21 cellular contexts compared by ENCODE assay signal in the genomic region with DNA sequence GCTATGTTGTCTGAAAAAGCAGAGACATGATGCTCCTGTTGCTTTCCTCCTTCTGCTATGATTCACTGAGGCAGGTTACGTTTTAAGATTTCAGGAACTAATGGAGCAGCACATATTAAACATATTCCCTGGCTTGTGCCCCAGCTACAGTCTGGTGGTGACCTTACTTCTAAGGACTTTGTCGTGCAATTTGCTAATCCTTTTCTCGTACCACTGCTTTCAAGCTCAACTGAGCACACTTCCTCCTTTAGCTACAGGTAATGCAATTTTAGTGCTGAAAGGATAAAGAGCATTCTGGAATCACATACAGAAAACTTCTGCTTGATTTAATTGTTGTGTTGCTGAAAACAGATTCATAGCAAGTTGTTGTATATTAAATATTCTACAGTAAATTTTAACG. TPM values are rescaled to one million over a fixed set of nuclear protein-coding genes. Genes with fewer than 3 reads are reported as not detected.
A peak's percentile ranks its signal among the peaks of the same experiment; 100 is the strongest.
DNase-seq lines count a peak whose midpoint lies in the region; ATAC-seq, FAIRE-seq and TF ChIP-seq lines count a peak whose summit lies in the region.
"Had no signal": no experiment of that assay in that cellular context is flagged by ENCODE, and none has a peak within 500 bp of the region (broad histone marks: within the 10 kb centered on the region; RNA-seq: fewer than 3 reads in every experiment).

No MANE protein-coding gene starts in this region.

- intact Hi-C loops in GM12878 (cut with micrococcal nuclease; ENCODE audit: unreplicated experiment), result no loop called here

- RAD21 ChIA-PET in GM12878 (lab: Charles Lee; ENCODE audit: unreplicated experiment), result no interaction called here

- TF ChIP-seq RAD21 in GM12878 (IDR thresholded peaks at IDR 0.05; ENCODE audit: insufficient read depth, low read depth, low read length), result no peak

- H3K27ac ChIP-seq in GM12878 (ENCODE audit: control insufficient read depth, insufficient read depth), result no peak overlapping the region

- no peaks in the 10 kb centered on the region for H3K36me3 Mint-ChIP-seq in nephron (ENCODE audit: low read depth)
- H3K36me3 Mint-ChIP-seq: CD4-positive, CD25-positive, alpha-beta regulatory T cell; CD8-positive, alpha-beta memory T cell had no signal

- WGBS in GM12878 (ENCODE audit: insufficient coverage, insufficient replicate concordance, low lambda C conversion rate, missing lambda C conversion rate), result under 1% methylated on average over 4 of the region's 4 CpGs

- no peaks in the 10 kb centered on the region for H3K9me3 ChIP-seq in GM12878 (replicated peaks; ENCODE audit: control insufficient read depth, insufficient read depth, low read length)
- H3K9me3 ChIP-seq: BE2C had no signal

- no peak overlapping the region for H2AFZ ChIP-seq in GM12878 (ENCODE audit: control insufficient read depth, low read depth, low read length)

- no peaks in the 10 kb centered on the region for H3K4me1 Mint-ChIP-seq in nephron
- H3K4me1 Mint-ChIP-seq: CD4-positive, CD25-positive, alpha-beta regulatory T cell; CD8-positive, alpha-beta memory T cell had no signal

- no TSS peak for BruUV-seq in GM12878 (replicated peaks; lab: Mats Ljungman, UMichigan)

- FAIRE-seq in GM12878 (lab: Jason Lieb, UNC) (peak; percentile 7), GM12891 (lab: Jason Lieb, UNC) (no peak)
- FAIRE-seq: A204.1, G401.6, H1, HTR-8/SVneo had no signal

- in situ Hi-C loops in GM12878 (cut with MboI), result no loop called here

- H3K27me3 Mint-ChIP-seq in nephron (ENCODE audit: low read depth), result no peaks in the 10 kb centered on the region

- DNase-seq in NAMALWA (ENCODE audit: low spot score) (peak; percentile 33), GM12878 (ENCODE audit: low read depth, low spot score) (no peak), EL (no peak), GM12891 (ENCODE audit: insufficient read length, low spot score) (no peak)
- DNase-seq: ACHN; BE2C; C1 segment of cervical spinal cord; CD4-positive, CD25-positive, alpha-beta regulatory T cell; CD8-positive, alpha-beta memory T cell; COR-L47; DMS 273 treated with DMSO at 0.1 percent for 48 hours; DMS53; DND-41; H9; IMR-90 had no signal

- no peak for TF ChIP-seq EP300 in GM12878 (IDR thresholded peaks at IDR 0.05; ENCODE audit: borderline replicate concordance in 1 of 2, control insufficient read depth in 1 of 2, low read depth in 2 of 2, low read length in 2 of 2)

- SMC1A ChIA-PET in GM12878 (lab: Charles Lee; ENCODE audit: uncharacterized antibody, unreplicated experiment), result interaction anchor here (1.4 kb wide), 1 partner anchor 14 kb away, joined by 3 read pairs; no protein-coding TSS in a partner anchor

- no peaks in the 10 kb centered on the region for H3K4me1 ChIP-seq in GM12878 (ENCODE audit: control insufficient read depth, insufficient read depth, low read length)
- H3K4me1 ChIP-seq: BE2C had no signal

- H3K4me3 ChIP-seq in GM12878, result no peak overlapping the region

- H3K4me2 ChIP-seq in GM12878 (ENCODE audit: control insufficient read depth, insufficient read depth), result no peak overlapping the region

- H3K27me3 ChIP-seq in GM12878 (replicated peaks in 1 of 2; ENCODE audit: control insufficient read depth in 2 of 2, insufficient read depth in 2 of 2, low read length in 1 of 2), result peaks cover 0 to 1% of the 10 kb centered on the region in 2 experiments; a peak in 1 of 4 replicates

- TF ChIP-seq POLR2A in GM12878 (IDR thresholded peaks at IDR 0.05; ENCODE audit: low read depth, low read length) (no peak), GM12891 (IDR thresholded peaks at IDR 0.05; ENCODE audit: low read depth, low read length) (no peak)

- POLR2A ChIA-PET in GM12878 (lab: Charles Lee), result no interaction called here

- peak overlapping the region; percentile 43 to 65 (median 62) for H3K27ac Mint-ChIP-seq in nephron
- H3K27ac Mint-ChIP-seq: CD4-positive, CD25-positive, alpha-beta regulatory T cell; CD8-positive, alpha-beta memory T cell; H9 had no signal

- H3K4me3 Mint-ChIP-seq in nephron, result no peak overlapping the region
- H3K4me3 Mint-ChIP-seq: CD4-positive, CD25-positive, alpha-beta regulatory T cell; CD8-positive, alpha-beta memory T cell; H9 had no signal

- no peaks in the 10 kb centered on the region for H3K36me3 ChIP-seq in GM12878 (ENCODE audit: control insufficient read depth in 2 of 2, insufficient read depth in 2 of 2, low read length in 1 of 2)
- H3K36me3 ChIP-seq: BE2C had no signal

- CTCF ChIA-PET in GM12878 (lab: Yijun Ruan, JAX), result interaction anchor here (0.6 kb wide), 1 partner anchor 1404 kb away, joined by 3 read pairs; no protein-coding TSS in a partner anchor

- TF ChIP-seq CTCF in GM12878 (IDR thresholded peaks at IDR 0.05 in 2 of 3, conservative IDR thresholded peaks at IDR 0.05 in 1 of 3; ENCODE audit: control insufficient read depth in 2 of 3, extremely low read depth in 1 of 3, insufficient read depth in 1 of 3, low read depth in 3 of 3, low read length in 3 of 3) (no peak), nephron (IDR thresholded peaks at IDR 0.05; ENCODE audit: unreplicated experiment in 3 of 3) (no peak)

- H3K9me3 Mint-ChIP-seq in nephron, result peaks cover 12% of the 10 kb centered on the region

- no peak overlapping the region for H3K9ac ChIP-seq in GM12878 (ENCODE audit: control insufficient read depth, insufficient read depth, low read length)

- H3K79me2 ChIP-seq in GM12878 (ENCODE audit: control insufficient read depth, insufficient read depth, low read length), result no peaks in the 10 kb centered on the region

- H4K20me1 ChIP-seq in GM12878 (ENCODE audit: control insufficient read depth, insufficient read depth), result no peaks in the 10 kb centered on the region

- no peak for ATAC-seq in GM12878
- ATAC-seq in GM18858 (IDR thresholded peaks at IDR 0.05; ENCODE audit: unreplicated experiment), result no peak

TF ChIP-seq in GM12878, 131 proteins besides CTCF, POLR2A, EP300 and RAD21 (continues in another document):
- no peak for TF ChIP-seq TBL1XR1 (IDR thresholded peaks at IDR 0.05; ENCODE audit: low read depth, low read length)
- TF ChIP-seq CHD4 (IDR thresholded peaks at IDR 0.05), result no peak
- TF ChIP-seq NFXL1 (IDR thresholded peaks at IDR 0.05; ENCODE audit: borderline replicate concordance), result no peak
- TF ChIP-seq RBBP5 (conservative IDR thresholded peaks at IDR 0.05), result no peak
- no peak for TF ChIP-seq MXI1 (IDR thresholded peaks at IDR 0.05; ENCODE audit: low read depth, low read length)
- no peak for TF ChIP-seq ZZZ3 (IDR thresholded peaks at IDR 0.05; ENCODE audit: control insufficient read depth, insufficient read length, low read depth)
- TF ChIP-seq, protein P1, sequence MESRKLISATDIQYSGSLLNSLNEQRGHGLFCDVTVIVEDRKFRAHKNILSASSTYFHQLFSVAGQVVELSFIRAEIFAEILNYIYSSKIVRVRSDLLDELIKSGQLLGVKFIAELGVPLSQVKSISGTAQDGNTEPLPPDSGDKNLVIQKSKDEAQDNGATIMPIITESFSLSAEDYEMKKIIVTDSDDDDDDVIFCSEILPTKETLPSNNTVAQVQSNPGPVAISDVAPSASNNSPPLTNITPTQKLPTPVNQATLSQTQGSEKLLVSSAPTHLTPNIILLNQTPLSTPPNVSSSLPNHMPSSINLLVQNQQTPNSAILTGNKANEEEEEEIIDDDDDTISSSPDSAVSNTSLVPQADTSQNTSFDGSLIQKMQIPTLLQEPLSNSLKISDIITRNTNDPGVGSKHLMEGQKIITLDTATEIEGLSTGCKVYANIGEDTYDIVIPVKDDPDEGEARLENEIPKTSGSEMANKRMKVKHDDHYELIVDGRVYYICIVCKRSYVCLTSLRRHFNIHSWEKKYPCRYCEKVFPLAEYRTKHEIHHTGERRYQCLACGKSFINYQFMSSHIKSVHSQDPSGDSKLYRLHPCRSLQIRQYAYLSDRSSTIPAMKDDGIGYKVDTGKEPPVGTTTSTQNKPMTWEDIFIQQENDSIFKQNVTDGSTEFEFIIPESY (IDR thresholded peaks at IDR 0.05), result no peak

TF ChIP-seq in GM12891, 5 proteins besides CTCF, POLR2A, EP300 and RAD21:
- no peak for TF ChIP-seq SPI1 (IDR thresholded peaks at IDR 0.05; ENCODE audit: low read depth, low read length)
- no peak for TF ChIP-seq POU2F2 (IDR thresholded peaks at IDR 0.05; ENCODE audit: low read depth, low read length)
- TF ChIP-seq POLR2AphosphoS5 (IDR thresholded peaks at IDR 0.05; ENCODE audit: low read depth, low read length), result no peak
- no peak for TF ChIP-seq TAF1 (IDR thresholded peaks at IDR 0.05; ENCODE audit: low read depth, low read length)
- no peak for TF ChIP-seq PAX5 (IDR thresholded peaks at IDR 0.05; ENCODE audit: insufficient read depth, low read length, severe bottlenecking)

RNA-seq across cellular contexts. Expression of a gene that starts 16.2 kb away (rescaled TPM):
- not detected in 2 replicates for total RNA-seq in GM12878 (2013; cell fraction: nucleolus; rRNA removed)
- not detected in 2 replicates for total RNA-seq in GM12878 (2014; rRNA removed)
- total RNA-seq in GM12878 (2014; rRNA removed; fragmentation: Illumina TruSeq; extraction: Trizol), result not detected in 2 replicates
- not detected in 2 replicates for total RNA-seq in GM12878 (2021)
- polyA plus RNA-seq in GM12878 (2011; ENCODE audit: low read depth), result not detected
- not detected in 2 replicates for polyA plus RNA-seq in GM12878 (2011; rRNA removed)
- not detected in 2 replicates for polyA plus RNA-seq in GM12878 (2011; cell fraction: cytosol; rRNA removed)
- not detected in 2 replicates for polyA plus RNA-seq in GM12878 (2011; cell fraction: nucleus; rRNA removed)
- polyA plus RNA-seq in GM12878 (2012), result not detected in 2 replicates
- polyA plus RNA-seq in GM12878 (2014; fragmentation: Illumina TruSeq; extraction: Trizol), result not detected in 2 replicates
- polyA plus RNA-seq in GM12878 (2014; fragmentation: Nextera tagmentation; extraction: Ambion mirVana), result not detected
- not detected in 2 replicates for polyA plus RNA-seq in GM12878 (2014; rRNA removed)
- not detected for polyA plus RNA-seq in GM12878 (2016; fragmentation: Nextera tagmentation; extraction: Ambion mirVana)
- polyA minus RNA-seq in GM12878 (2011; rRNA and poly(A)+ RNA removed), result not detected in 2 replicates
- polyA minus RNA-seq in GM12878 (2011; cell fraction: cytosol; rRNA and poly(A)+ RNA removed), result not detected in 2 replicates
- polyA minus RNA-seq in GM12878 (2011; cell fraction: nucleus; rRNA and poly(A)+ RNA removed), result not detected in 2 replicates
- not detected for polyA plus RNA-seq in GM12891 (2012; ENCODE audit: low read depth, missing spikeins)
- total RNA-seq: CD4-positive, CD25-positive, alpha-beta regulatory T cell; CD8-positive, alpha-beta memory T cell; IMR-90 had no signal
- polyA plus RNA-seq: CD4-positive, CD25-positive, alpha-beta regulatory T cell; CD8-positive, alpha-beta memory T cell; IMR-90 had no signal
